8 cellular contexts compared by ENCODE assay signal in the genomic region with DNA sequence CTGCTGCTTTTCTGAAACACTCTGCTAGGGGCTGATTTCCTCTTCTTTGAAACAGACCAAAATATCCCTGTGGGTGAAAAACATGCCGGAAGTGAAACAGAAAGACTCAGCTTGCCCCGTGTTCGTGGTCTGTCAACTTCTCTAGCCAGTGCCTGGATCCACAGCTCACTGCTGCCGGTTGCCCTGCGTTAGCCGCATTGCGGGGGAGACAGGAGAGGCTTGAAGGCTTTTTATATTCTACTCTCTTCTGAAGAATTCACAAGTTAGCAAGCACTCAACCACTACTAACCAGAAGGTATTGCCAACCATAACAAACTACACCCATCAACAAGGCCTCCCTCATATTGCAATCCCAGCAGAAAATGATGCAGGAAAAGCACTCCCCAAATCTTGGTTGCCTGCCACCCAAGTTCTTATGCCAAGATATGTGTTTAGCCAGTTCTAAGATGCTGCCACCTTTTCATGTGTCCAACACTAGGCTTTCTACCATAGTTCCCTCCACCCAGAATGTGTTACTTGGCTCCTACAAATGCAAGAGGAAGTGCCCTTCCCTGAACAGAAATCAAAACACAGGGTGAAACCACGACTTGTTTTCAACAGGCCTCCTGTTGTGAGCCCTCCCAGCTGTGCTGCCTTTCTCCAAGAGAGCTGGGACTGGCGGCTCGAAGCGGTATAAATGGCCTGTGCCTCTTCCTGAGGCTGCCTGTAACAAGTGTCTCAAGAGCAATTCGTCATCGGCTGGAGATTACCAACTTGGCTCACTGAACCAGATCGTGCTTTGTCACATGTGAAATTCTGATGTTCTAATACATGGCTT.
DNase-seq lines count a peak whose midpoint lies in the region; ATAC-seq, FAIRE-seq and TF ChIP-seq lines count a peak whose summit lies in the region.

No MANE protein-coding gene starts in this region.

- TF ChIP-seq POLR2A in H1 (IDR thresholded peaks at IDR 0.05; ENCODE audit: control extremely low read depth in 1 of 2, low read depth in 2 of 2, low read length in 2 of 2), result no peak

- no peak overlapping the region for H4K91ac ChIP-seq in H1 (replicated peaks; ENCODE audit: insufficient read length, low read length)

- H4K8ac ChIP-seq in H1 (ENCODE audit: extremely low read depth, insufficient read depth, low read length), result no peak overlapping the region

- no peak overlapping the region; the same call in 1 of the 2 replicates for H3K18ac ChIP-seq in H1 (ENCODE audit: extremely low read depth, low read length)

- peak overlapping the region; percentile 90 for H2AFZ ChIP-seq in H1 (ENCODE audit: low read length)

- H3K79me1 ChIP-seq in H1 (ENCODE audit: low read depth, low read length), result no peaks in the 10 kb centered on the region

- no peak overlapping the region for H2BK5ac ChIP-seq in H1 (ENCODE audit: low read depth, low read length)

- H2BK20ac ChIP-seq in H1 (ENCODE audit: low read length), result no peak overlapping the region

- CTCF ChIA-PET in H1 (lab: Charles Lee; ENCODE audit: partially characterized antibody), result no interaction called here

- H3K23ac ChIP-seq in H1 (ENCODE audit: insufficient read length), result no peak overlapping the region

- H4K5ac ChIP-seq in H1 (ENCODE audit: insufficient read length, low read depth, low read length), result no peak overlapping the region

- WGBS in H1 (ENCODE audit: extremely low coverage in 1 of 2, insufficient coverage in 1 of 2, insufficient read length in 1 of 2, insufficient replicate concordance in 2 of 2, low coverage in 1 of 2, low lambda C conversion rate in 2 of 2, missing lambda C conversion rate in 1 of 2), 2 experiments, result 66% methylated on average over 14 of the region's 14 CpGs; no CpG with 5 or more reads in 1 of the 2 experiments

- H2BK120ac ChIP-seq in H1 (replicated peaks; ENCODE audit: low read depth, low read length), result no peak overlapping the region

- DNase-seq in NCI-H2029 treated with DMSO at 0.1 percent for 48 hours (lab: John Stamatoyannopoulos, UW), result peak; percentile 69
- DNase-seq in activated CD8-positive, alpha-beta memory T cell treated with anti-CD3 and anti-CD28 coated beads for 4 hours (ENCODE audit: low read depth in 2 of 2), result peak; percentile 51 to 52
- DNase-seq in H1 (ENCODE audit: low read depth in 1 of 2, low spot score in 2 of 2), result peak; percentile 15 to 46
- DNase-seq in stimulated activated CD8-positive, alpha-beta memory T cell treated with anti-CD3 and anti-CD28 coated beads, Interleukin-7, amount 100 ng/mL, for 4 hours (ENCODE audit: low read depth in 2 of 2), result peak; percentile 56 to 67
- DNase-seq in GOT3 (lab: John Stamatoyannopoulos, UW), result no peak

- peaks cover 0 to 4% (median 2%) of the 10 kb centered on the region in 4 experiments; a peak in 3 of 7 replicates for H3K4me1 ChIP-seq in H1 (replicated peaks in 1 of 4; ENCODE audit: control insufficient read depth in 3 of 4, insufficient read depth in 4 of 4, low read length in 3 of 4)
- H3K4me1 ChIP-seq in muscle layer of duodenum (ENCODE audit: control insufficient read depth in 1 of 2, insufficient read depth in 2 of 2, low read length in 2 of 2), result peaks cover 1 to 6% of the 10 kb centered on the region in 2 donors

- H3K79me2 ChIP-seq in H1 (ENCODE audit: control insufficient read depth in 1 of 2, insufficient read depth in 2 of 2, low read length in 2 of 2), result no peaks in the 10 kb centered on the region; a peak in 1 of 4 replicates

- no peak overlapping the region; a peak in 2 of 4 replicates for H3K4me2 ChIP-seq in H1 (ENCODE audit: insufficient read depth in 1 of 2, low read depth in 2 of 2, low read length in 2 of 2)

- H3K23me2 ChIP-seq in H1 (ENCODE audit: low read depth, low read length), result no peaks in the 10 kb centered on the region

- H3K56ac ChIP-seq in H1 (replicated peaks; ENCODE audit: insufficient read length, low read depth, low read length), result no peak overlapping the region

- no peak overlapping the region for H3K9ac ChIP-seq in H1 (replicated peaks in 1 of 4; ENCODE audit: extremely low read depth in 1 of 4, low read depth in 3 of 4, low read length in 3 of 4)

- TF ChIP-seq CTCF in H1 (IDR thresholded peaks at IDR 0.05; ENCODE audit: control extremely low read depth in 1 of 3, insufficient read depth in 1 of 3, low read depth in 1 of 3, low read length in 3 of 3), result no peak

- H2BK12ac ChIP-seq in H1 (ENCODE audit: low read depth, low read length), result peak overlapping the region; percentile 35; the same call in 1 of the 2 replicates

- POLR2A ChIA-PET in H1 (lab: Charles Lee; ENCODE audit: partially characterized antibody), result no interaction called here

- H3K14ac ChIP-seq in H1 (ENCODE audit: insufficient read length), result no peak overlapping the region

- no peak for TF ChIP-seq RAD21 in H1 (IDR thresholded peaks at IDR 0.05 in 1 of 2, conservative IDR thresholded peaks at IDR 0.05 in 1 of 2; ENCODE audit: low read depth in 2 of 2, low read length in 2 of 2)

- H3K36me3 ChIP-seq in H1 (ENCODE audit: control insufficient read depth in 2 of 4, insufficient read depth in 4 of 4, low read length in 3 of 4) (no peaks in the 10 kb centered on the region), muscle layer of duodenum (ENCODE audit: control insufficient read depth in 1 of 2, insufficient read depth in 2 of 2, low read length in 2 of 2) (no peaks in the 10 kb centered on the region)

- H3K27ac ChIP-seq in H1 (ENCODE audit: low read depth, low read length) (no peak overlapping the region), muscle layer of duodenum (ENCODE audit: low read length) (peak overlapping the region; percentile 85)

- no peaks in the 10 kb centered on the region for H3K27me3 ChIP-seq in H1 (replicated peaks in 1 of 4; ENCODE audit: control insufficient read depth in 3 of 4, extremely low read depth in 1 of 4, insufficient read depth in 3 of 4, low read length in 3 of 4)
- no peaks in the 10 kb centered on the region for H3K27me3 ChIP-seq in muscle layer of duodenum (ENCODE audit: low read depth, low read length)

- ATAC-seq in GM18498 (IDR thresholded peaks at IDR 0.05; ENCODE audit: unreplicated experiment) (peak; percentile 97), HG02642 (IDR thresholded peaks at IDR 0.05; ENCODE audit: poor library complexity, unreplicated experiment) (peak; percentile 94)

- H3K4me3 ChIP-seq in H1 (ENCODE audit: extremely low read depth in 1 of 4, insufficient read depth in 2 of 4, low read depth in 3 of 4, low read length in 4 of 4) (no peak overlapping the region), muscle layer of duodenum (ENCODE audit: low read depth in 1 of 2, low read length in 2 of 2) (peak overlapping the region; percentile 15 to 45)

- H3K9me3 ChIP-seq in H1 (ENCODE audit: insufficient read depth in 2 of 2, low read depth in 1 of 2, low read length in 1 of 2) (peaks cover 0 to 5% of the 10 kb centered on the region in 2 experiments; a peak in 1 of 4 replicates), muscle layer of duodenum (ENCODE audit: control insufficient read depth in 1 of 2, low read length in 2 of 2) (no peaks in the 10 kb centered on the region)

- peak; percentile 42 for FAIRE-seq in H1 (lab: Jason Lieb, UNC)

- H2BK15ac ChIP-seq in H1 (ENCODE audit: low read length), result no peak overlapping the region

- no peak overlapping the region for H2AK5ac ChIP-seq in H1 (ENCODE audit: low read depth, low read length)

- TF ChIP-seq EP300 in H1 (IDR thresholded peaks at IDR 0.05; ENCODE audit: borderline replicate concordance in 1 of 2, low read depth in 2 of 2, low read length in 2 of 2), result no peak

- no peaks in the 10 kb centered on the region for H4K20me1 ChIP-seq in H1 (replicated peaks in 1 of 2; ENCODE audit: control insufficient read depth in 1 of 2, insufficient read depth in 2 of 2, low read length in 2 of 2)

- H3K4ac ChIP-seq in H1 (replicated peaks; ENCODE audit: insufficient read length, low read depth, low read length), result no peak overlapping the region

TF ChIP-seq in H1, 55 proteins besides CTCF, POLR2A, EP300 and RAD21:
- no peak for TF ChIP-seq SIRT6 (IDR thresholded peaks at IDR 0.05; ENCODE audit: low read length)
- no peak for TF ChIP-seq SUZ12 (IDR thresholded peaks at IDR 0.05; ENCODE audit: low read length)
- TF ChIP-seq JUND (IDR thresholded peaks at IDR 0.05; ENCODE audit: low read length), result no peak
- no peak for TF ChIP-seq RXRA (IDR thresholded peaks at IDR 0.05; ENCODE audit: insufficient read depth, low read depth, low read length)
- TF ChIP-seq KDM1A (IDR thresholded peaks at IDR 0.05; ENCODE audit: borderline replicate concordance, low read length), result no peak
- no peak for TF ChIP-seq ZNF274 (IDR thresholded peaks at IDR 0.05; ENCODE audit: borderline replicate concordance, extremely low read depth, low read length)
- TF ChIP-seq HDAC6 (IDR thresholded peaks at IDR 0.05; ENCODE audit: low read depth, low read length), result no peak
- TF ChIP-seq POLR2AphosphoS5 (IDR thresholded peaks at IDR 0.05; ENCODE audit: low read depth, low read length), result no peak
- TF ChIP-seq SP1 (IDR thresholded peaks at IDR 0.05; ENCODE audit: low read depth, low read length), result no peak
- no peak for TF ChIP-seq YY1 (IDR thresholded peaks at IDR 0.05; ENCODE audit: low read depth, low read length)
- TF ChIP-seq TCF12 (IDR thresholded peaks at IDR 0.05; ENCODE audit: low read depth, low read length), result no peak
- TF ChIP-seq CEBPB (IDR thresholded peaks at IDR 0.05; ENCODE audit: low read depth, low read length), result no peak
- no peak for TF ChIP-seq TAF7 (optimal IDR thresholded peaks at IDR 0.05; ENCODE audit: borderline replicate concordance, low read depth, low read length)
- no peak for TF ChIP-seq SIN3A (conservative IDR thresholded peaks at IDR 0.05 in 1 of 2, IDR thresholded peaks at IDR 0.05 in 1 of 2; ENCODE audit: low read depth in 1 of 2, low read length in 2 of 2)

Comparison
In these comparisons a context has a peak if more than half of its experiments do, and no peak if none do; other contexts are left out.
1. H3K4me3 ChIP-seq: peak in muscle layer of duodenum (2 of 2); none in H1 (0 of 4).